8 cellular contexts compared by ENCODE assay signal in genomic region chr14:76953196-76953945, GRCh38.
DNase-seq lines count a peak whose midpoint lies in the region; ATAC-seq and TF ChIP-seq lines count a peak whose summit lies in the region.

No MANE protein-coding gene starts in this region.

- no peaks in the 10 kb centered on the region for H3K36me3 ChIP-seq in HCT116 (ENCODE audit: control insufficient read depth in 1 of 2, insufficient read depth in 2 of 2, low read length in 2 of 2)
- H3K36me3 ChIP-seq in mammary epithelial cell (ENCODE audit: insufficient read depth, low read length), result no peaks in the 10 kb centered on the region

- H2AFZ ChIP-seq in HCT116 (ENCODE audit: low read depth, low read length, poor library complexity, severe bottlenecking), result no peak overlapping the region
- peak overlapping the region; percentile 75 for H2AFZ ChIP-seq in mammary epithelial cell (ENCODE audit: low read depth, low read length)

- peak; percentile 69 for ATAC-seq in HCT116

- H3K4me3 ChIP-seq in HCT116 (replicated peaks in 1 of 2; ENCODE audit: low read depth in 1 of 2, low read length in 2 of 2) (peak overlapping the region; percentile 42 to 61), mammary epithelial cell (replicated peaks in 1 of 3; ENCODE audit: insufficient read depth in 1 of 3, low read depth in 2 of 3, low read length in 3 of 3) (peak overlapping the region in 2 of 3 experiments; percentile 18 to 22)

- no peak for TF ChIP-seq RAD21 in HCT116 (IDR thresholded peaks at IDR 0.05; ENCODE audit: low read depth)

- in situ Hi-C loops in mammary epithelial cell (cut with MboI; ENCODE audit: low sequenced_read_pairs in 2 of 2), result no loop called here
- in situ Hi-C loops in G401 (cut with HindIII; ENCODE audit: low sequenced_read_pairs), result no loop called here

- RAD21 ChIA-PET in HCT116 (lab: Charles Lee; ENCODE audit: low non-redundant PET in 1 of 2, low total read pairs in 2 of 2, uncharacterized antibody in 2 of 2, unreplicated experiment in 2 of 2), result interaction anchor here (0.6 to 2.0 kb wide), 9 partner anchors 9 to 92 kb away, joined by 3 to 10 read pairs (median 4); no protein-coding TSS in a partner anchor

- H3K27me3 ChIP-seq in HCT116 (ENCODE audit: insufficient read depth, low read length), result no peaks in the 10 kb centered on the region
- no peaks in the 10 kb centered on the region for H3K27me3 ChIP-seq in mammary epithelial cell (ENCODE audit: insufficient read depth, low read length)
- H3K27me3 ChIP-seq in layer of hippocampus (ENCODE audit: control insufficient read depth, insufficient read depth, low read length), result no peaks in the 10 kb centered on the region

- H3K27ac ChIP-seq in HCT116 (ENCODE audit: low read depth, low read length), result peak overlapping the region; percentile 100
- peak overlapping the region; percentile 49 for H3K27ac ChIP-seq in mammary epithelial cell (ENCODE audit: insufficient read depth, low read depth, low read length)
- peak overlapping the region; percentile 80 for H3K27ac ChIP-seq in layer of hippocampus (ENCODE audit: low read depth, low read length)

- POLR2A ChIA-PET in HCT116 (lab: Charles Lee), result interaction anchor here (0.7 to 2.4 kb wide), 19 partner anchors 9 to 119 kb away, joined by 3 to 30 read pairs (median 5); partner anchors contain the start of gene IRF2BPL

- peak overlapping the region; percentile 93 for H3K4me2 ChIP-seq in HCT116 (ENCODE audit: low read length)
- peak overlapping the region; percentile 75 for H3K4me2 ChIP-seq in mammary epithelial cell (ENCODE audit: insufficient read depth, low read depth, low read length)

- intact Hi-C loops in HCT116 (cut with micrococcal nuclease) (loop anchor here (2.0 kb wide), 1 partner anchor 99 kb away; no protein-coding TSS in a partner anchor), mammary epithelial cell (cut with micrococcal nuclease) (loop anchor here (1.0 kb wide), 1 partner anchor 15 kb away; no protein-coding TSS in a partner anchor)

- H3K4me1 ChIP-seq in HCT116 (ENCODE audit: control insufficient read depth in 1 of 2, insufficient read depth in 2 of 2, low read length in 2 of 2) (peaks cover 92 to 99% of the 10 kb centered on the region in 2 experiments), mammary epithelial cell (ENCODE audit: insufficient read depth, low read length) (peaks cover 75% of the 10 kb centered on the region)

- H4K20me1 ChIP-seq in HCT116 (ENCODE audit: insufficient read depth) (no peaks in the 10 kb centered on the region), mammary epithelial cell (ENCODE audit: insufficient read depth, low read length) (no peaks in the 10 kb centered on the region)

- H3K9me2 ChIP-seq in HCT116 (ENCODE audit: insufficient read depth), result no peaks in the 10 kb centered on the region

- DNase-seq in AG08396 (ENCODE audit: low spot score) (peak; percentile 78), HCT116 (ENCODE audit: low read depth, low spot score) (peak; percentile 81), T-helper 1 cell (peak in 4 of 5 donors; percentile 27 to 61 (median 36)), mammary epithelial cell (peak; percentile 85), NCI-H2227 treated with DMSO at 0.1 percent for 48 hours (lab: John Stamatoyannopoulos, UW) (no peak), G401 (ENCODE audit: low spot score) (no peak)
- DNase-seq in stimulated activated CD8-positive, alpha-beta memory T cell treated with anti-CD3 and anti-CD28 coated beads, Interleukin-4, amount 100 ng/mL, for 48 hours, result peak; percentile 58

- TF ChIP-seq CTCF in HCT116 (IDR thresholded peaks at IDR 0.05 in 2 of 3, conservative IDR thresholded peaks at IDR 0.05 in 1 of 3; ENCODE audit: borderline replicate concordance in 1 of 3, insufficient read depth in 1 of 3, low read depth in 2 of 3, low read length in 2 of 3), result no peak
- TF ChIP-seq CTCF in mammary epithelial cell (conservative IDR thresholded peaks at IDR 0.05 in 1 of 2, IDR thresholded peaks at IDR 0.05 in 1 of 2; ENCODE audit: extremely low read depth in 1 of 2, insufficient read depth in 1 of 2, low read depth in 1 of 2, low read length in 2 of 2), result no peak

- TF ChIP-seq POLR2A in HCT116 (IDR thresholded peaks at IDR 0.05; ENCODE audit: borderline replicate concordance, extremely low read depth, insufficient read depth, insufficient read length), result peak; percentile 50

- H3K79me2 ChIP-seq in HCT116 (ENCODE audit: insufficient read depth, low read length) (no peaks in the 10 kb centered on the region), mammary epithelial cell (ENCODE audit: insufficient read depth, low read length) (no peaks in the 10 kb centered on the region)

- BruUV-seq in HCT116 (replicated peaks; lab: Mats Ljungman, UMichigan), result no TSS peak
- no TSS peak for BruUV-seq in mammary epithelial cell (replicated peaks; lab: Mats Ljungman, UMichigan)

- dilution Hi-C loops in mammary epithelial cell (cut with HindIII; ENCODE audit: low sequenced_read_pairs), result loop anchor here (10.0 kb wide), 1 partner anchor 91 kb away; no protein-coding TSS in a partner anchor

- WGBS in mammary epithelial cell (ENCODE audit: low coverage, missing lambda C conversion rate), result 21% methylated on average over 8 of the region's 12 CpGs

- H3K9me3 ChIP-seq in HCT116 (ENCODE audit: control insufficient read depth in 1 of 2, insufficient read depth in 1 of 2, low read depth in 1 of 2, low read length in 2 of 2) (no peaks in the 10 kb centered on the region), mammary epithelial cell (replicated peaks; ENCODE audit: insufficient read depth, low read length) (no peaks in the 10 kb centered on the region)

- CTCF ChIA-PET in HCT116 (lab: Charles Lee) (interaction anchor here (1.2 to 2.0 kb wide), 8 partner anchors 8 to 118 kb away, joined by 3 to 11 read pairs (median 6); no protein-coding TSS in a partner anchor), mammary epithelial cell (lab: Charles Lee; ENCODE audit: low non-redundant PET) (interaction anchor here (1.3 to 1.4 kb wide), 2 partner anchors 34 to 40 kb away, joined by 3 to 4 read pairs; no protein-coding TSS in a partner anchor)

- H3K9ac ChIP-seq in HCT116 (ENCODE audit: low read length) (peak overlapping the region; percentile 78), mammary epithelial cell (ENCODE audit: insufficient read depth, low read length) (no peak overlapping the region)

TF ChIP-seq in HCT116, 20 proteins besides CTCF, POLR2A, EP300 and RAD21:
- TF ChIP-seq REST (IDR thresholded peaks at IDR 0.05; ENCODE audit: low read depth) (no peak), POLR2AphosphoS5 (IDR thresholded peaks at IDR 0.05; ENCODE audit: low read depth, low read length) (peak; percentile 92), EGR1 (IDR thresholded peaks at IDR 0.05; ENCODE audit: low read depth) (no peak), YY1 (IDR thresholded peaks at IDR 0.05; ENCODE audit: extremely low read depth, insufficient replicate concordance, low read depth, low read length) (peak; percentile 72), JUND (IDR thresholded peaks at IDR 0.05) (no peak), CEBPB (IDR thresholded peaks at IDR 0.05; ENCODE audit: low read depth) (no peak), ELF1 (IDR thresholded peaks at IDR 0.05; ENCODE audit: borderline replicate concordance, low read depth) (no peak), ZFX (IDR thresholded peaks at IDR 0.05) (peak; percentile 74), CBX3 (IDR thresholded peaks at IDR 0.05; ENCODE audit: low read depth) (no peak)
TF ChIP-seq in HCT116: peak in this region for 3.

Comparison
In these comparisons a context has a peak if more than half of its experiments do, and no peak if none do; other contexts are left out.
1. DNase-seq: peak in AG08396 (single experiment), HCT116 (single experiment), T-helper 1 cell (4 of 5), mammary epithelial cell (single experiment) and stimulated activated CD8-positive, alpha-beta memory T cell treated with anti-CD3 and anti-CD28 coated beads, Interleukin-4, amount 100 ng/mL, for 48 hours (single experiment); none in NCI-H2227 treated with DMSO at 0.1 percent for 48 hours (single experiment) and G401 (single experiment).
2. H3K27ac ChIP-seq: peak in every context shown above with its lines; median percentile 100 in HCT116; 80 in layer of hippocampus; 49 in mammary epithelial cell.